In the genomic region with DNA sequence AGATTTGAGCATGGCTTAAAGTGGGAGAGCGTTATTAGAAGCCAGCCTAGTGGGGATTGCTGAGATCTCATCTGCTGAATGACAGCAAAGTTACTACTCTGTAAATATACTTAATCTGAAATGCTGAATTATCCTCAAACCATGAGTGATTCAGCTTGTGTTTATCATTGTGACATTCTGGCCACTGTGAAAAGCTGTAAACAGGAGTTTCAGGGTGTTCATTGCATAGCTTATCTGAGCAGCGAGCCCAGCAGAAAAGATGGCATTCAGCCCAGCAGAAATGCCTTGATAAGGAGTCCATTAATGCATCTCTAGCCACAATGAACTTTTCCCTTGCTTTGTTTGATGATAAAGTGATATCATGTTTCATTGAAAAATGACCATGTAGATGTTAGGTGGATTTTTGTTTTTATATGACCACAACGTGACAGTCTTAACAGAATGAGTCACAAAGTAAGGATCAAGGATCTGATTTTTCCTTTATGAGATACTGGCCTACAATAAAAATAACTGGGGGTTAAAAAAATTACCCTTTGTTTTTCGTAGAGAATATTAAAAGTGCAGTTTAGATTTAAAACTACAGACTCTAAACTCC, we compare ENCODE assay signal across 11 cellular contexts. TPM values are rescaled to one million over a fixed set of nuclear protein-coding genes. Genes with fewer than 3 reads are reported as not detected.
A peak's percentile ranks its signal among the peaks of the same experiment; 100 is the strongest.
DNase-seq lines count a peak whose midpoint lies in the region; ATAC-seq, FAIRE-seq and TF ChIP-seq lines count a peak whose summit lies in the region.
"Had no signal": no experiment of that assay in that cellular context is flagged by ENCODE, and none has a peak within 500 bp of the region (broad histone marks: within the 10 kb centered on the region; RNA-seq: fewer than 3 reads in every experiment).

No MANE protein-coding gene starts in this region.

- H3K4me3 ChIP-seq in liver (ENCODE audit: low read depth in 1 of 3, low read length in 3 of 3): no peak overlapping the region
- H3K4me3 ChIP-seq in HepG2 (replicated peaks in 1 of 3; ENCODE audit: insufficient read depth in 1 of 3, low read depth in 2 of 3, low read length in 3 of 3): no peak overlapping the region

- no peak for TF ChIP-seq POLR2A in HepG2 (IDR thresholded peaks at IDR 0.05; ENCODE audit: insufficient read depth in 1 of 2, low read depth in 2 of 2, low read length in 2 of 2)

- peaks cover 21% of the 10 kb centered on the region for H3K79me2 ChIP-seq in HepG2 (ENCODE audit: insufficient read depth, low read length)

- BruUV-seq in HepG2 (replicated peaks; lab: Mats Ljungman, UMichigan): no TSS peak

- DNase-seq in HepG2 (ENCODE audit: low spot score): no peak
- no peak for DNase-seq in activated naive CD8-positive, alpha-beta T cell treated with anti-CD3 and anti-CD28 coated beads, Interleukin-2, amount 50 U/mL, for 24 hours
- DNase-seq in left lobe of liver (ENCODE audit: low spot score): no peak
- DNase-seq in germinal center (ENCODE audit: low spot score): no peak
- DNase-seq in activated CD4-positive, CD25-positive, alpha-beta regulatory T cell treated with anti-CD3 and anti-CD28 coated beads, Interleukin-2, amount 50 U/mL, for 72 hours: no peak
- DNase-seq: activated naive CD4-positive, alpha-beta T cell treated with anti-CD3 and anti-CD28 coated beads, Interleukin-2, amount 10 ng/mL, durations not matched to agents 7 days and 5 days; NCI-H2171 treated with DMSO at 0.1 percent for 48 hours; nephron progenitor cell had no signal

- no peaks in the 10 kb centered on the region for H4K20me1 ChIP-seq in HepG2 (ENCODE audit: insufficient read depth, low read length)

- in situ Hi-C loops in HepG2 (cut with HindIII; ENCODE audit: extremely low pct_ligation_motif_present, low pct_unique_long_range_greater_than_20kb): no loop called here

- CTCF ChIA-PET in HepG2 (lab: Yijun Ruan, JAX; ENCODE audit: low intra/inter-chr PET ratio, low total read pairs): no interaction called here

- no peak overlapping the region for H3K27ac ChIP-seq in liver (ENCODE audit: low read depth in 1 of 2, low read length in 2 of 2)
- H3K27ac ChIP-seq in HepG2 (ENCODE audit: extremely low read length, insufficient read depth, low read length): no peak overlapping the region

- POLR2A ChIA-PET in HepG2 (lab: Yijun Ruan, JAX): no interaction called here

- H3K27me3 Mint-ChIP-seq in activated naive CD8-positive, alpha-beta T cell treated with anti-CD3 and anti-CD28 coated beads, Interleukin-2, amount 50 U/mL, for 24 hours: no peaks in the 10 kb centered on the region
- H3K27me3 Mint-ChIP-seq: activated naive CD4-positive, alpha-beta T cell treated with anti-CD3 and anti-CD28 coated beads, Interleukin-2, amount 10 ng/mL, durations not matched to agents 7 days and 5 days had no signal

- peaks cover 92% of the 10 kb centered on the region for H3K4me1 Mint-ChIP-seq in activated naive CD8-positive, alpha-beta T cell treated with anti-CD3 and anti-CD28 coated beads, Interleukin-2, amount 50 U/mL, for 24 hours

- no peak overlapping the region for H3K4me2 ChIP-seq in HepG2 (ENCODE audit: low read depth, low read length)

- no peak overlapping the region for H2AFZ ChIP-seq in HepG2 (ENCODE audit: low read length)

- peak overlapping the region; percentile 9 for H3K4me3 Mint-ChIP-seq in activated naive CD8-positive, alpha-beta T cell treated with anti-CD3 and anti-CD28 coated beads, Interleukin-2, amount 50 U/mL, for 24 hours
- H3K4me3 Mint-ChIP-seq: activated naive CD4-positive, alpha-beta T cell treated with anti-CD3 and anti-CD28 coated beads, Interleukin-2, amount 10 ng/mL, durations not matched to agents 7 days and 5 days; nephron progenitor cell had no signal

- no peaks in the 10 kb centered on the region for H3K9me3 Mint-ChIP-seq in activated naive CD8-positive, alpha-beta T cell treated with anti-CD3 and anti-CD28 coated beads, Interleukin-2, amount 50 U/mL, for 24 hours
- H3K9me3 Mint-ChIP-seq: activated naive CD4-positive, alpha-beta T cell treated with anti-CD3 and anti-CD28 coated beads, Interleukin-2, amount 10 ng/mL, durations not matched to agents 7 days and 5 days; nephron progenitor cell had no signal

- intact Hi-C loops in HepG2 (cut with micrococcal nuclease; ENCODE audit: unreplicated experiment): no loop called here

- ATAC-seq in HepG2 (no peak), left lobe of liver (peak; percentile 80), HG03280 (IDR thresholded peaks at IDR 0.05; ENCODE audit: unreplicated experiment) (no peak), HG02981 (IDR thresholded peaks at IDR 0.05; ENCODE audit: unreplicated experiment) (no peak)
- peak; percentile 49 for ATAC-seq in activated naive CD8-positive, alpha-beta T cell treated with anti-CD3 and anti-CD28 coated beads, Interleukin-2, amount 50 U/mL, for 24 hours

- no peaks in the 10 kb centered on the region for H3K27me3 ChIP-seq in liver (ENCODE audit: control insufficient read depth in 4 of 4, insufficient read depth in 4 of 4, low read length in 3 of 4)
- H3K27me3 ChIP-seq in HepG2 (ENCODE audit: control insufficient read depth in 1 of 2, insufficient read depth in 2 of 2, low read length in 2 of 2): no peaks in the 10 kb centered on the region

- WGBS in liver: 57% methylated on average over 4 of the region's 4 CpGs
- WGBS in HepG2 (ENCODE audit: low lambda C conversion rate): 52% methylated on average over 4 of the region's 4 CpGs

- H3K36me3 Mint-ChIP-seq in activated naive CD8-positive, alpha-beta T cell treated with anti-CD3 and anti-CD28 coated beads, Interleukin-2, amount 50 U/mL, for 24 hours (ENCODE audit: low read depth): peaks cover 5% of the 10 kb centered on the region

- TF ChIP-seq CTCF in liver (IDR thresholded peaks at IDR 0.05; ENCODE audit: low read depth, low read length, missing input control) (no peak), HepG2 (CRISPR knock-in tag; IDR thresholded peaks at IDR 0.05) (no peak)

- TF ChIP-seq RAD21 in liver (IDR thresholded peaks at IDR 0.05): no peak
- no peak for TF ChIP-seq RAD21 in HepG2 (CRISPR knock-in tag; IDR thresholded peaks at IDR 0.05)

- no peak for FAIRE-seq in HepG2 (lab: Jason Lieb, UNC)

- H3K27ac Mint-ChIP-seq in activated naive CD8-positive, alpha-beta T cell treated with anti-CD3 and anti-CD28 coated beads, Interleukin-2, amount 50 U/mL, for 24 hours: peak overlapping the region; percentile 53
- H3K27ac Mint-ChIP-seq: activated naive CD4-positive, alpha-beta T cell treated with anti-CD3 and anti-CD28 coated beads, Interleukin-2, amount 10 ng/mL, durations not matched to agents 7 days and 5 days; nephron progenitor cell had no signal

- no peak for TF ChIP-seq EP300 in HepG2 (IDR thresholded peaks at IDR 0.05; ENCODE audit: low read depth in 2 of 2, low read length in 2 of 2)
- TF ChIP-seq EP300 in HepG2 (CRISPR knock-in tag; IDR thresholded peaks at IDR 0.05; ENCODE audit: borderline replicate concordance): no peak

- H3K4me1 ChIP-seq in liver (ENCODE audit: control insufficient read depth in 4 of 4, insufficient read depth in 4 of 4, low read length in 3 of 4) (peaks cover 0 to 5% (median 4%) of the 10 kb centered on the region in 4 donors), HepG2 (ENCODE audit: insufficient read depth, low read length) (peaks cover 15% of the 10 kb centered on the region)

- H3K36me3 ChIP-seq in liver (ENCODE audit: control insufficient read depth in 4 of 4, insufficient read depth in 3 of 4, low read depth in 1 of 4, low read length in 3 of 4): no peaks in the 10 kb centered on the region
- H3K36me3 ChIP-seq in HepG2 (replicated peaks in 1 of 2; ENCODE audit: control insufficient read depth in 1 of 2, insufficient read depth in 2 of 2, low read length in 2 of 2): no peaks in the 10 kb centered on the region

- H3K9ac ChIP-seq in liver (ENCODE audit: low read depth in 1 of 2, low read length in 2 of 2) (no peak overlapping the region), HepG2 (ENCODE audit: insufficient read depth, low read depth, low read length) (no peak overlapping the region)

- H3K9me3 ChIP-seq in liver (ENCODE audit: control insufficient read depth in 4 of 4, low read length in 3 of 4) (no peaks in the 10 kb centered on the region), HepG2 (ENCODE audit: low read length) (no peaks in the 10 kb centered on the region)

TF ChIP-seq in liver, 16 proteins besides CTCF, POLR2A, EP300 and RAD21 (continues in another document):
- TF ChIP-seq RXRA (IDR thresholded peaks at IDR 0.05) (peak in 1 of 2 donors; percentile 43), YY1 (IDR thresholded peaks at IDR 0.05) (peak; percentile 64), GABPA (IDR thresholded peaks at IDR 0.05 in 1 of 2, conservative IDR thresholded peaks at IDR 0.05 in 1 of 2) (no peak), HNF4G (IDR thresholded peaks at IDR 0.05) (no peak)

TF ChIP-seq in HepG2, 621 proteins besides CTCF, POLR2A, EP300 and RAD21 (continues in another document):
- TF ChIP-seq ZNF124 (CRISPR knock-in tag; IDR thresholded peaks at IDR 0.05) (no peak), HHEX (CRISPR knock-in tag; IDR thresholded peaks at IDR 0.05) (no peak)

RNA-seq across cellular contexts. Expression of a gene that starts 7.8 kb away (rescaled TPM):
- total RNA-seq in liver: 10 to 100 TPM in 1 of 2 donors, 1 to 10 TPM in 1; 9.2 to 11.8 TPM
- 1 to 10 TPM; 5.7 to 5.8 TPM for polyA plus RNA-seq in liver
- 21.6 and 24.7 TPM in 2 replicates for total RNA-seq in HepG2 (2016; rRNA removed; fragmentation: Illumina TruSeq; extraction: Trizol)
- 5.7 and 7.0 TPM in 2 replicates for total RNA-seq in HepG2 (2016; cell fraction: cytosol; rRNA removed; fragmentation: Illumina TruSeq; extraction: Trizol; ENCODE audit: low read depth)
- total RNA-seq in HepG2 (2016; cell fraction: insoluble cytoplasmic fraction; rRNA removed; fragmentation: Illumina TruSeq; extraction: Trizol): 20.1 and 24.8 TPM in 2 replicates
- 13.3 and 15.7 TPM in 2 replicates for total RNA-seq in HepG2 (2016; cell fraction: membrane; rRNA removed; fragmentation: Illumina TruSeq; extraction: Trizol)
- 19.2 and 19.9 TPM in 2 replicates for total RNA-seq in HepG2 (2016; cell fraction: nucleus; rRNA removed; fragmentation: Illumina TruSeq; extraction: Trizol)
- 17.6 and 23.0 TPM in 2 replicates for polyA plus RNA-seq in HepG2 (2011; rRNA removed)
- polyA plus RNA-seq in HepG2 (2011; cell fraction: cytosol; rRNA removed): 10.5 and 12.4 TPM in 2 replicates
- 15.2 and 17.8 TPM in 2 replicates for polyA plus RNA-seq in HepG2 (2011; cell fraction: nucleus; rRNA removed)
- polyA plus RNA-seq in HepG2 (2012): 11.3 and 12.6 TPM in 2 replicates
- polyA plus RNA-seq in HepG2 (2016; cell fraction: cytosol; fragmentation: Illumina TruSeq; extraction: Trizol; ENCODE audit: low read depth): 5.5 and 6.1 TPM in 2 replicates
- polyA plus RNA-seq in HepG2 (2016; cell fraction: insoluble cytoplasmic fraction; fragmentation: Illumina TruSeq; extraction: Trizol; ENCODE audit: low read depth): 24.3 and 25.3 TPM in 2 replicates
- polyA plus RNA-seq in HepG2 (2016; cell fraction: membrane; fragmentation: Illumina TruSeq; extraction: Trizol; ENCODE audit: low read depth): 9.3 and 11.9 TPM in 2 replicates
- polyA plus RNA-seq in HepG2 (2016; cell fraction: nucleus; fragmentation: Illumina TruSeq; extraction: Trizol; ENCODE audit: insufficient read depth, low read depth): 18.5 and 18.7 TPM in 2 replicates
- 13.6 and 60.4 TPM in 2 replicates for polyA minus RNA-seq in HepG2 (2011; rRNA and poly(A)+ RNA removed; ENCODE audit: low replicate concordance)
- polyA minus RNA-seq in HepG2 (2011; cell fraction: cytosol; rRNA and poly(A)+ RNA removed): 10.0 and 10.8 TPM in 2 replicates
- polyA minus RNA-seq in HepG2 (2011; cell fraction: nucleus; rRNA and poly(A)+ RNA removed): 21.8 and 25.9 TPM in 2 replicates
- total RNA-seq in left lobe of liver: 7.5 TPM

Comparison
In these comparisons a context has a peak if more than half of its experiments do, and no peak if none do; other contexts are left out.
1. ATAC-seq: peak in activated naive CD8-positive, alpha-beta T cell treated with anti-CD3 and anti-CD28 coated beads, Interleukin-2, amount 50 U/mL, for 24 hours (single experiment) and left lobe of liver (single experiment); none in HepG2 (single experiment), HG03280 (single experiment) and HG02981 (single experiment).